In the genomic region with DNA sequence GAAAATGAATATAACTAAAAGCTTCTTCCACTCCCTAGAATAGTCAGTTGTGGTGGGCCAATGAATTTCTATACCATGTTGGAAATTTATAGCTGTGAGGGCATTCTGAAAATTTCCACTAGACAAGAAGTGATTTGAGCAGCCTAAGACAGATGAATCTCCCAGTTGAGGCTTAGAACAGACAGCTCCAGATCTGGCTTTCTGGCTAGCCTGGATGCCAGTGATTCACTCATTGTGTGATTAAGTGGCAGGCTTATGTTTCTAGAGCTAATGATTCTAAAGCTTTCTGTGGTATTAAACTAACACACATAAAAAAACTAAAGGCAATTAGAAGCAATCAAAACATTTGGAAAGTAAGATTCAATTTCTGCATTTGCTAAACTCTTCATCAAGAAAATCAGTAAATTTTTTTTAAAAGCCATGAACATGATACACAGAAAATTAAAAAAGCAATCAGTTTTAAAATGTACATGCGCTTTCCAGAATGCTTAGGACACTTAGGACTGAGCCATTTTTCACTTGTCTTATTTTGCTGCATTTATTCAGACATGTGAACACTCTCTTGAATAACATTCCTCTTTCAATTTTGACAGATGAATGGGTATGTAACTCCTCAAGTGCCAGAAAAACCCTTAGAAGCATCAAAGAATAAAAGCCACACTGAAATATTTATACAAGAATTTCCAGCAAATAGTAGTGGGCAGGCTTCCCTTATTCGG, we compare ENCODE assay signal across 10 cellular contexts.
DNase-seq lines count a peak whose midpoint lies in the region; ATAC-seq, FAIRE-seq and TF ChIP-seq lines count a peak whose summit lies in the region.
"Had no signal": no experiment of that assay in that cellular context is flagged by ENCODE, and none has a peak within 500 bp of the region (broad histone marks: within the 10 kb centered on the region; RNA-seq: fewer than 3 reads in every experiment).

No MANE protein-coding gene starts in this region.

- no peaks in the 10 kb centered on the region for H3K9me3 ChIP-seq in DND-41 (ENCODE audit: insufficient read depth, low read length, severe bottlenecking)
- no peaks in the 10 kb centered on the region for H3K9me3 ChIP-seq in GM12878 (replicated peaks; ENCODE audit: control insufficient read depth, insufficient read depth, low read length)
- H3K9me3 ChIP-seq in right atrium auricular region, result no peaks in the 10 kb centered on the region
- H3K9me3 ChIP-seq: sigmoid colon had no signal

- H3K36me3 ChIP-seq in DND-41 (ENCODE audit: insufficient read depth, low read length) (no peaks in the 10 kb centered on the region), GM12878 (ENCODE audit: control insufficient read depth in 2 of 2, insufficient read depth in 2 of 2, low read length in 1 of 2) (no peaks in the 10 kb centered on the region), right atrium auricular region (no peaks in the 10 kb centered on the region)
- H3K36me3 ChIP-seq: sigmoid colon had no signal

- SMC1A ChIA-PET in GM12878 (lab: Charles Lee; ENCODE audit: uncharacterized antibody, unreplicated experiment), result interaction anchor here (0.6 to 1.7 kb wide), 6 partner anchors 12 to 452 kb away, joined by 3 to 5 read pairs (median 3); no protein-coding TSS in a partner anchor

- peak overlapping the region; percentile 78 for H2AFZ ChIP-seq in DND-41 (ENCODE audit: low read depth, low read length)
- H2AFZ ChIP-seq in GM12878 (ENCODE audit: control insufficient read depth, low read depth, low read length), result peak overlapping the region; percentile 61; the same call in 1 of the 2 replicates

- H3K9ac ChIP-seq in DND-41 (ENCODE audit: low read depth, low read length) (peak overlapping the region; percentile 39; the same call in 1 of the 2 replicates), GM12878 (ENCODE audit: control insufficient read depth, insufficient read depth, low read length) (no peak overlapping the region)

- peaks cover 0 to 3% (median 2%) of the 10 kb centered on the region in 5 donors for H3K27me3 Mint-ChIP-seq in naive thymus-derived CD8-positive, alpha-beta T cell

- no peak for DNase-seq in DND-41
- DNase-seq in LNCaP clone FGC (ENCODE audit: low read depth), result no peak
- DNase-seq in GM12878 (ENCODE audit: low read depth, low spot score), result no peak
- DNase-seq in naive thymus-derived CD8-positive, alpha-beta T cell, result peak in 1 of 10 donors; percentile 2
- DNase-seq in SK-N-DZ (ENCODE audit: low spot score), result no peak
- DNase-seq in right atrium auricular region (ENCODE audit: low spot score), result no peak
- DNase-seq: activated CD8-positive, alpha-beta memory T cell treated with anti-CD3 and anti-CD28 coated beads, Interleukin-2, amount 50 U/mL, for 4 hours; sigmoid colon had no signal

- peaks cover 0 to 3% (median 0%) of the 10 kb centered on the region in 3 donors for H3K36me3 Mint-ChIP-seq in naive thymus-derived CD8-positive, alpha-beta T cell

- H4K20me1 ChIP-seq in DND-41 (ENCODE audit: insufficient read depth, low read length), result no peaks in the 10 kb centered on the region
- no peaks in the 10 kb centered on the region for H4K20me1 ChIP-seq in GM12878 (ENCODE audit: control insufficient read depth, insufficient read depth)

- peak; percentile 7 for FAIRE-seq in GM12878 (lab: Jason Lieb, UNC)

- WGBS in GM12878 (ENCODE audit: insufficient coverage, insufficient replicate concordance, low lambda C conversion rate, missing lambda C conversion rate), result 65% methylated on average over 2 of the region's 2 CpGs

- H3K4me3 Mint-ChIP-seq in naive thymus-derived CD8-positive, alpha-beta T cell, result peak overlapping the region; percentile 49 to 84 (median 74)

- H3K27ac ChIP-seq in DND-41 (ENCODE audit: low read length), result peak overlapping the region; percentile 82
- H3K27ac ChIP-seq in GM12878 (ENCODE audit: control insufficient read depth, insufficient read depth), result no peak overlapping the region
- no peak overlapping the region for H3K27ac ChIP-seq in right atrium auricular region
- H3K27ac ChIP-seq: sigmoid colon had no signal

- H3K4me3 ChIP-seq in DND-41 (ENCODE audit: low read depth in 1 of 2, low read length in 2 of 2) (peak overlapping the region in 1 of 2 experiments; percentile 44; a peak in 1 of 4 replicates), LNCaP clone FGC (ENCODE audit: low read depth, low read length) (peak overlapping the region; percentile 18; the same call in 1 of the 2 replicates), GM12878 (peak overlapping the region; percentile 14; the same call in 1 of the 2 replicates), right atrium auricular region (no peak overlapping the region)

- TF ChIP-seq POLR2A in GM12878 (IDR thresholded peaks at IDR 0.05; ENCODE audit: low read depth, low read length), result no peak

- intact Hi-C loops in GM12878 (cut with micrococcal nuclease; ENCODE audit: unreplicated experiment), result no loop called here

- POLR2A ChIA-PET in GM12878 (lab: Charles Lee), result no interaction called here
- POLR2A ChIA-PET in naive thymus-derived CD8-positive, alpha-beta T cell (lab: Charles Lee), result interaction anchor here (0.5 kb wide), 1 partner anchor 941 kb away, joined by 5 read pairs; no protein-coding TSS in a partner anchor

- RAD21 ChIA-PET in GM12878 (lab: Charles Lee; ENCODE audit: unreplicated experiment), result interaction anchor here (1.3 kb wide), 1 partner anchor 83 kb away, joined by 6 read pairs; no protein-coding TSS in a partner anchor

- H3K9me3 Mint-ChIP-seq in naive thymus-derived CD8-positive, alpha-beta T cell, result peaks cover 0 to 5% (median 4%) of the 10 kb centered on the region in 9 donors

- peaks cover 7 to 23% (median 16%) of the 10 kb centered on the region in 4 donors for H3K4me1 Mint-ChIP-seq in naive thymus-derived CD8-positive, alpha-beta T cell

- no peak for TF ChIP-seq EP300 in GM12878 (IDR thresholded peaks at IDR 0.05; ENCODE audit: borderline replicate concordance in 1 of 2, control insufficient read depth in 1 of 2, low read depth in 2 of 2, low read length in 2 of 2)

- H3K27ac Mint-ChIP-seq in naive thymus-derived CD8-positive, alpha-beta T cell, result peak overlapping the region; percentile 76 to 94 (median 85)

- ATAC-seq in DND-41 (ENCODE audit: insufficient read depth, low read depth) (peak; percentile 56), GM12878 (no peak), HG02571 (IDR thresholded peaks at IDR 0.05; ENCODE audit: unreplicated experiment) (no peak), GM18867 (IDR thresholded peaks at IDR 0.05; ENCODE audit: unreplicated experiment) (no peak)
- peak; percentile 3 to 20 for ATAC-seq in naive thymus-derived CD8-positive, alpha-beta T cell

- TF ChIP-seq CTCF in DND-41 (IDR thresholded peaks at IDR 0.05; ENCODE audit: borderline replicate concordance, extremely low read depth, low read length, poor library complexity, severe bottlenecking), result no peak
- TF ChIP-seq CTCF in LNCaP clone FGC (IDR thresholded peaks at IDR 0.05; ENCODE audit: control insufficient read depth, extremely low read depth, insufficient read depth), result no peak
- TF ChIP-seq CTCF in GM12878 (IDR thresholded peaks at IDR 0.05 in 2 of 3, conservative IDR thresholded peaks at IDR 0.05 in 1 of 3; ENCODE audit: control insufficient read depth in 2 of 3, extremely low read depth in 1 of 3, insufficient read depth in 1 of 3, low read depth in 3 of 3, low read length in 3 of 3), result no peak
- TF ChIP-seq CTCF in right atrium auricular region (IDR thresholded peaks at IDR 0.05), result no peak

- in situ Hi-C loops in GM12878 (cut with MboI), result no loop called here

- no peak for TF ChIP-seq RAD21 in GM12878 (IDR thresholded peaks at IDR 0.05; ENCODE audit: insufficient read depth, low read depth, low read length)

- no peaks in the 10 kb centered on the region for H3K79me2 ChIP-seq in DND-41 (ENCODE audit: insufficient read depth, low read length)
- no peaks in the 10 kb centered on the region for H3K79me2 ChIP-seq in GM12878 (ENCODE audit: control insufficient read depth, insufficient read depth, low read length)

- H3K27me3 ChIP-seq in DND-41 (ENCODE audit: insufficient read depth, low read length, poor library complexity) (no peaks in the 10 kb centered on the region), GM12878 (replicated peaks in 1 of 2; ENCODE audit: control insufficient read depth in 2 of 2, insufficient read depth in 2 of 2, low read length in 1 of 2) (no peaks in the 10 kb centered on the region), right atrium auricular region (no peaks in the 10 kb centered on the region)
- H3K27me3 ChIP-seq: sigmoid colon had no signal

- peaks cover 19% of the 10 kb centered on the region for H3K4me1 ChIP-seq in DND-41 (ENCODE audit: insufficient read depth, low read length)
- H3K4me1 ChIP-seq in GM12878 (ENCODE audit: control insufficient read depth, insufficient read depth, low read length), result peaks cover 5% of the 10 kb centered on the region; the same call in 1 of the 2 replicates
- H3K4me1 ChIP-seq in right atrium auricular region, result peaks cover 0 to 3% of the 10 kb centered on the region in 2 donors

- CTCF ChIA-PET in GM12878 (lab: Yijun Ruan, JAX), result interaction anchor here (0.6 to 7.2 kb wide), 3 partner anchors 12 to 238 kb away, joined by 3 to 42 read pairs (median 3); no protein-coding TSS in a partner anchor

- BruUV-seq in GM12878 (replicated peaks; lab: Mats Ljungman, UMichigan), result no TSS peak

- H3K4me2 ChIP-seq in DND-41 (ENCODE audit: insufficient read depth, low read length), result peak overlapping the region; percentile 57
- no peak overlapping the region for H3K4me2 ChIP-seq in GM12878 (ENCODE audit: control insufficient read depth, insufficient read depth)

TF ChIP-seq in GM12878, 131 proteins besides CTCF, POLR2A, EP300 and RAD21 (continues in another document):
- no peak for TF ChIP-seq ZBTB4 (CRISPR knock-in tag; IDR thresholded peaks at IDR 0.05)

Comparison
In these comparisons a context has a peak if more than half of its experiments do, and no peak if none do; other contexts are left out.
1. ATAC-seq: peak in DND-41 (single experiment) and naive thymus-derived CD8-positive, alpha-beta T cell (2 of 2); none in GM12878 (single experiment), HG02571 (single experiment) and GM18867 (single experiment).
2. H3K4me3 ChIP-seq: peak in LNCaP clone FGC (single experiment) and GM12878 (single experiment); none in right atrium auricular region (0 of 2).